ENCODE assay signal across 20 cellular contexts in genomic region chr2:241136661-241137260, GRCh38. TPM values are rescaled to one million over a fixed set of nuclear protein-coding genes. Genes with fewer than 3 reads are reported as not detected.
A peak's percentile ranks its signal among the peaks of the same experiment; 100 is the strongest.
DNase-seq lines count a peak whose midpoint lies in the region; ATAC-seq and TF ChIP-seq lines count a peak whose summit lies in the region.
"Had no signal": no experiment of that assay in that cellular context is flagged by ENCODE, and none has a peak within 500 bp of the region (broad histone marks: within the 10 kb centered on the region; RNA-seq: fewer than 3 reads in every experiment).

No MANE protein-coding gene starts in this region.

- H3K4me3 Mint-ChIP-seq in stimulated activated naive CD8-positive, alpha-beta T cell treated with anti-CD3 and anti-CD28 coated beads, Interleukin-15, amount 100 ng/mL, for 72 hours, result no peak overlapping the region
- H3K4me3 Mint-ChIP-seq in CD14-positive monocyte, result no peak overlapping the region
- H3K4me3 Mint-ChIP-seq in glutamatergic neuron (ENCODE audit: unreplicated experiment), result no peak overlapping the region
- H3K4me3 Mint-ChIP-seq: CD4-positive, alpha-beta memory T cell; HFFc6 had no signal

- H3K27ac ChIP-seq in upper lobe of right lung, result no peak overlapping the region
- H3K27ac ChIP-seq: 22Rv1, A549, C4-2B had no signal

- no peak overlapping the region for H3K27ac Mint-ChIP-seq in stimulated activated naive CD8-positive, alpha-beta T cell treated with anti-CD3 and anti-CD28 coated beads, Interleukin-15, amount 100 ng/mL, for 72 hours
- H3K27ac Mint-ChIP-seq in CD14-positive monocyte (peak overlapping the region in 1 of 7 donors; percentile 31), glutamatergic neuron (ENCODE audit: unreplicated experiment) (no peak overlapping the region)
- H3K27ac Mint-ChIP-seq: CD4-positive, alpha-beta memory T cell; HFFc6 had no signal

- H3K4me1 Mint-ChIP-seq in stimulated activated naive CD8-positive, alpha-beta T cell treated with anti-CD3 and anti-CD28 coated beads, Interleukin-15, amount 100 ng/mL, for 72 hours, result peaks cover 5% of the 10 kb centered on the region
- H3K4me1 Mint-ChIP-seq in CD14-positive monocyte (no peaks in the 10 kb centered on the region), glutamatergic neuron (ENCODE audit: low read depth, unreplicated experiment) (no peaks in the 10 kb centered on the region)

- no peak for TF ChIP-seq CTCF in upper lobe of right lung (IDR thresholded peaks at IDR 0.05)
- no peak for TF ChIP-seq CTCF in CD14-positive monocyte (IDR thresholded peaks at IDR 0.05)
- TF ChIP-seq CTCF in glutamatergic neuron (IDR thresholded peaks at IDR 0.05; ENCODE audit: partially characterized antibody, unreplicated experiment), result no peak

- no peaks in the 10 kb centered on the region for H3K9me3 Mint-ChIP-seq in stimulated activated naive CD8-positive, alpha-beta T cell treated with anti-CD3 and anti-CD28 coated beads, Interleukin-15, amount 100 ng/mL, for 72 hours
- H3K9me3 Mint-ChIP-seq in CD14-positive monocyte (no peaks in the 10 kb centered on the region), glutamatergic neuron (ENCODE audit: unreplicated experiment) (no peaks in the 10 kb centered on the region)
- H3K9me3 Mint-ChIP-seq: CD4-positive, alpha-beta memory T cell; HFFc6 had no signal

- no peak overlapping the region for H3K4me3 ChIP-seq in upper lobe of right lung
- H3K4me3 ChIP-seq: A549 had no signal

- H3K36me3 Mint-ChIP-seq in CD14-positive monocyte, result peaks cover 23 to 46% of the 10 kb centered on the region in 2 donors
- H3K36me3 Mint-ChIP-seq in glutamatergic neuron (ENCODE audit: unreplicated experiment), result no peaks in the 10 kb centered on the region

- H3K4me1 ChIP-seq in upper lobe of right lung, result no peaks in the 10 kb centered on the region
- H3K4me1 ChIP-seq: A549 had no signal

- peaks cover 4% of the 10 kb centered on the region for H3K36me3 ChIP-seq in upper lobe of right lung

- H3K9me3 ChIP-seq in upper lobe of right lung, result no peaks in the 10 kb centered on the region
- H3K9me3 ChIP-seq: A549 had no signal

- peak; percentile 55 for DNase-seq in activated effector memory CD4-positive, alpha-beta T cell treated with anti-CD3 and anti-CD28 coated beads, Interleukin-2, amount 50 U/mL, for 16 hours
- no peak for DNase-seq in activated effector memory CD4-positive, alpha-beta T cell treated with Interleukin-2 at 50 U/mL for 16 hours
- no peak for DNase-seq in stimulated activated naive CD8-positive, alpha-beta T cell treated with anti-CD3 and anti-CD28 coated beads, Interleukin-15, amount 100 ng/mL, for 72 hours
- DNase-seq in stimulated activated naive CD8-positive, alpha-beta T cell treated with anti-CD3 and anti-CD28 coated beads, Interleukin-15, Interleukin-2, amounts not matched to agents 100 U/mL and 50 U/mL, for 24 hours, result no peak
- DNase-seq in posterior vena cava (ENCODE audit: low spot score), result peak; percentile 50
- DNase-seq in upper lobe of right lung, result peak; percentile 40
- no peak for DNase-seq in CD14-positive monocyte (ENCODE audit: low spot score)
- DNase-seq in glutamatergic neuron, result no peak
- DNase-seq: AML-193; Calu3; CD4-positive, alpha-beta memory T cell; DMS79 treated with DMSO at 0.1 percent for 48 hours; GF-D8; GOT3; H7; HFFc6 had no signal

- intact Hi-C loops in posterior vena cava (cut with DNase I), result no loop called here
- intact Hi-C loops in upper lobe of right lung (cut with DNase I), result no loop called here
- intact Hi-C loops in CD14-positive monocyte (cut with micrococcal nuclease), result no loop called here

- peak; percentile 18 for ATAC-seq in stimulated activated naive CD8-positive, alpha-beta T cell treated with anti-CD3 and anti-CD28 coated beads, Interleukin-15, amount 100 ng/mL, for 72 hours
- ATAC-seq in stimulated activated naive CD8-positive, alpha-beta T cell treated with anti-CD3 and anti-CD28 coated beads, Interleukin-15, Interleukin-2, amounts not matched to agents 100 U/mL and 50 U/mL, for 24 hours, result no peak
- no peak for ATAC-seq in upper lobe of right lung
- ATAC-seq: HCT116 had no signal

- H3K27me3 Mint-ChIP-seq in stimulated activated naive CD8-positive, alpha-beta T cell treated with anti-CD3 and anti-CD28 coated beads, Interleukin-15, amount 100 ng/mL, for 72 hours, result no peaks in the 10 kb centered on the region
- H3K27me3 Mint-ChIP-seq in CD14-positive monocyte (ENCODE audit: low read depth in 3 of 3) (peaks cover 0 to 1% (median 0%) of the 10 kb centered on the region in 3 donors), glutamatergic neuron (ENCODE audit: unreplicated experiment) (peaks cover 3% of the 10 kb centered on the region)
- H3K27me3 Mint-ChIP-seq: CD4-positive, alpha-beta memory T cell had no signal

- no peaks in the 10 kb centered on the region for H3K27me3 ChIP-seq in upper lobe of right lung

RNA-seq across cellular contexts. Expression of gene PASK, which starts 12.5 kb away (rescaled TPM):
- 1 to 10 TPM; 2.3 to 4.4 TPM for total RNA-seq in posterior vena cava
- total RNA-seq in upper lobe of right lung, result 15.7 TPM
- under 1 TPM; 0.56 to 0.70 TPM for polyA plus RNA-seq in CD14-positive monocyte
- 24.4 TPM for total RNA-seq in glutamatergic neuron (ENCODE audit: unreplicated experiment)

RNA-seq across cellular contexts. Expression of gene PPP1R7, which starts 13.5 kb away (rescaled TPM):
- total RNA-seq in posterior vena cava, result 10 to 100 TPM; 49.3 to 53.0 TPM
- total RNA-seq in upper lobe of right lung, result 60.7 TPM
- polyA plus RNA-seq in CD14-positive monocyte, result 100 to 1,000 TPM in 1 of 2 donors, 10 to 100 TPM in 1; 84.4 to 102 TPM
- 53.9 TPM for total RNA-seq in glutamatergic neuron (ENCODE audit: unreplicated experiment)

RNA-seq across cellular contexts. Expression of gene MTERF4, which starts 34.7 kb away (rescaled TPM):
- total RNA-seq in posterior vena cava (10 to 100 TPM; 17.1 to 17.8 TPM), upper lobe of right lung (34.6 TPM), glutamatergic neuron (ENCODE audit: unreplicated experiment) (63.5 TPM)
- 10 to 100 TPM; 15.5 to 17.8 TPM for polyA plus RNA-seq in CD14-positive monocyte

RNA-seq across cellular contexts. Expression of gene ANO7, which starts 51.7 kb away (rescaled TPM):
- total RNA-seq in posterior vena cava (under 1 TPM; 0.32 to 0.95 TPM), upper lobe of right lung (2.1 TPM), glutamatergic neuron (ENCODE audit: unreplicated experiment) (2.6 TPM)
- not detected for polyA plus RNA-seq in CD14-positive monocyte

Comparison
In these comparisons a context has a peak if more than half of its experiments do, and no peak if none do; other contexts are left out.
1. DNase-seq: peak in activated effector memory CD4-positive, alpha-beta T cell treated with anti-CD3 and anti-CD28 coated beads, Interleukin-2, amount 50 U/mL, for 16 hours (single experiment), posterior vena cava (single experiment) and upper lobe of right lung (single experiment); none in activated effector memory CD4-positive, alpha-beta T cell treated with Interleukin-2 at 50 U/mL for 16 hours (single experiment), stimulated activated naive CD8-positive, alpha-beta T cell treated with anti-CD3 and anti-CD28 coated beads, Interleukin-15, amount 100 ng/mL, for 72 hours (0 of 2), stimulated activated naive CD8-positive, alpha-beta T cell treated with anti-CD3 and anti-CD28 coated beads, Interleukin-15, Interleukin-2, amounts not matched to agents 100 U/mL and 50 U/mL, for 24 hours (single experiment), CD14-positive monocyte (single experiment) and glutamatergic neuron (single experiment).